21 cellular contexts compared by ENCODE assay signal in genomic region chr4:8096690-8097061, GRCh38.
DNase-seq lines count a peak whose midpoint lies in the region; ATAC-seq and TF ChIP-seq lines count a peak whose summit lies in the region.
"Had no signal": no experiment of that assay in that cellular context is flagged by ENCODE, and none has a peak within 500 bp of the region (broad histone marks: within the 10 kb centered on the region; RNA-seq: fewer than 3 reads in every experiment).

No MANE protein-coding gene starts in this region.

- no peak for TF ChIP-seq CTCF in esophagus squamous epithelium (IDR thresholded peaks at IDR 0.05)
- TF ChIP-seq CTCF in psoas muscle (IDR thresholded peaks at IDR 0.05): no peak

- H3K9me3 ChIP-seq in right cardiac atrium (ENCODE audit: control insufficient read depth, low read length): no peaks in the 10 kb centered on the region
- peaks cover 0 to 26% (median 0%) of the 10 kb centered on the region in 3 donors for H3K9me3 ChIP-seq in esophagus squamous epithelium
- H3K9me3 ChIP-seq in psoas muscle: no peaks in the 10 kb centered on the region

- peak in 2 of 3 donors; percentile 23 to 36 for DNase-seq in right cardiac atrium
- no peak for DNase-seq in cardiac septum (ENCODE audit: low spot score)
- DNase-seq in esophagus squamous epithelium (lab: John Stamatoyannopoulos, UW): no peak
- peak in 1 of 2 donors; percentile 60 for DNase-seq in psoas muscle
- DNase-seq in NCI-H187 (lab: John Stamatoyannopoulos, UW): no peak
- no peak for DNase-seq in ureter (ENCODE audit: low spot score)
- DNase-seq: CD8-positive, alpha-beta T cell; DMS 273 treated with DMSO at 0.1 percent for 48 hours; DMS79; EL; GDM1; NCI-H1092; NCI-H1436; NCI-H1930; NCI-H2107; NCI-H524; NCI-H774; SHP77 had no signal

- intact Hi-C loops in right cardiac atrium (cut with DNase I): no loop called here
- intact Hi-C loops in cardiac septum (cut with DNase I): no loop called here
- intact Hi-C loops in esophagus squamous epithelium (cut with DNase I): no loop called here
- intact Hi-C loops in psoas muscle (cut with DNase I): no loop called here

- H3K4me3 ChIP-seq in right cardiac atrium (ENCODE audit: low read length): no peak overlapping the region
- no peak overlapping the region for H3K4me3 ChIP-seq in esophagus squamous epithelium
- H3K4me3 ChIP-seq in psoas muscle: peak overlapping the region; percentile 9
- H3K4me3 ChIP-seq: GM12878 had no signal

- H3K4me1 ChIP-seq in right cardiac atrium (ENCODE audit: control insufficient read depth, insufficient read depth, low read length) (no peaks in the 10 kb centered on the region), esophagus squamous epithelium (peaks cover 0 to 38% (median 4%) of the 10 kb centered on the region in 3 donors), psoas muscle (peaks cover 50% of the 10 kb centered on the region)

- no peak for ATAC-seq in right cardiac atrium
- no peak for ATAC-seq in psoas muscle
- ATAC-seq in GM21619 (IDR thresholded peaks at IDR 0.05; ENCODE audit: unreplicated experiment): no peak
- ATAC-seq: CD8-positive, alpha-beta T cell; GM12878; HCT116 had no signal

- no peak for TF ChIP-seq POLR2A in esophagus squamous epithelium (IDR thresholded peaks at IDR 0.05)

- H3K27me3 ChIP-seq in right cardiac atrium (ENCODE audit: control insufficient read depth, insufficient read depth): no peaks in the 10 kb centered on the region
- no peaks in the 10 kb centered on the region for H3K27me3 ChIP-seq in esophagus squamous epithelium
- H3K27me3 ChIP-seq in psoas muscle (ENCODE audit: insufficient read depth in 3 of 3, low read length in 2 of 3): no peaks in the 10 kb centered on the region

- 69% methylated on average over 12 of the region's 12 CpGs for WGBS in right cardiac atrium
- 44 to 50% methylated on average over 4 to 5 of the region's 12 CpGs for WGBS in esophagus squamous epithelium, 2 donors
- 65 to 82% (median 77%) methylated on average over 11 to 12 of the region's 12 CpGs for WGBS in psoas muscle, 3 donors

- no peak overlapping the region for H3K27ac ChIP-seq in right cardiac atrium (ENCODE audit: low read length)
- H3K27ac ChIP-seq in esophagus squamous epithelium: peak overlapping the region; percentile 21 to 70 (median 51)
- H3K27ac ChIP-seq in psoas muscle: peak overlapping the region; percentile 90

- H3K36me3 ChIP-seq in esophagus squamous epithelium (peaks cover 0 to 25% (median 0%) of the 10 kb centered on the region in 3 donors), psoas muscle (ENCODE audit: insufficient read depth in 1 of 2, low read depth in 1 of 2) (peaks cover 0 to 59% of the 10 kb centered on the region in 2 donors)

Comparison
In these comparisons a context has a peak if more than half of its experiments do, and no peak if none do; other contexts are left out.
1. DNase-seq: peak in right cardiac atrium (2 of 3); none in cardiac septum (single experiment), esophagus squamous epithelium (single experiment), NCI-H187 (0 of 2) and ureter (single experiment).